ENCODE assay signal across 1 cellular context in genomic region chr19:8387688-8388611, GRCh38.
TF ChIP-seq lines count a peak whose summit lies in the region.

No MANE protein-coding gene starts in this region.

TF ChIP-seq in HepG2, 621 proteins besides CTCF, POLR2A, EP300 and RAD21 (continued from another document):
- TF ChIP-seq NR2F6 (IDR thresholded peaks at IDR 0.05), result peak; percentile 81
- peak; percentile 87 for TF ChIP-seq NR2F6 (CRISPR knock-in tag; IDR thresholded peaks at IDR 0.05)
- no peak for TF ChIP-seq ARHGAP35 (CRISPR knock-in tag; IDR thresholded peaks at IDR 0.05; ENCODE audit: borderline replicate concordance)
- TF ChIP-seq NFKBIZ (CRISPR knock-in tag; IDR thresholded peaks at IDR 0.05), result peak; percentile 74; the same call in 1 of the 2 replicates
- TF ChIP-seq ARID5B (CRISPR knock-in tag; IDR thresholded peaks at IDR 0.05), result peak; percentile 88
- TF ChIP-seq, protein P1, sequence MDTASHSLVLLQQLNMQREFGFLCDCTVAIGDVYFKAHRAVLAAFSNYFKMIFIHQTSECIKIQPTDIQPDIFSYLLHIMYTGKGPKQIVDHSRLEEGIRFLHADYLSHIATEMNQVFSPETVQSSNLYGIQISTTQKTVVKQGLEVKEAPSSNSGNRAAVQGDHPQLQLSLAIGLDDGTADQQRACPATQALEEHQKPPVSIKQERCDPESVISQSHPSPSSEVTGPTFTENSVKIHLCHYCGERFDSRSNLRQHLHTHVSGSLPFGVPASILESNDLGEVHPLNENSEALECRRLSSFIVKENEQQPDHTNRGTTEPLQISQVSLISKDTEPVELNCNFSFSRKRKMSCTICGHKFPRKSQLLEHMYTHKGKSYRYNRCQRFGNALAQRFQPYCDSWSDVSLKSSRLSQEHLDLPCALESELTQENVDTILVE (CRISPR knock-in tag; IDR thresholded peaks at IDR 0.05), result 0 out of 2 replicates have a peak, but pooled peaks have one; percentile 74
- peak; percentile 81 for TF ChIP-seq DPF2 (CRISPR knock-in tag; IDR thresholded peaks at IDR 0.05; ENCODE audit: borderline replicate concordance, low read depth)
- TF ChIP-seq, protein P2, sequence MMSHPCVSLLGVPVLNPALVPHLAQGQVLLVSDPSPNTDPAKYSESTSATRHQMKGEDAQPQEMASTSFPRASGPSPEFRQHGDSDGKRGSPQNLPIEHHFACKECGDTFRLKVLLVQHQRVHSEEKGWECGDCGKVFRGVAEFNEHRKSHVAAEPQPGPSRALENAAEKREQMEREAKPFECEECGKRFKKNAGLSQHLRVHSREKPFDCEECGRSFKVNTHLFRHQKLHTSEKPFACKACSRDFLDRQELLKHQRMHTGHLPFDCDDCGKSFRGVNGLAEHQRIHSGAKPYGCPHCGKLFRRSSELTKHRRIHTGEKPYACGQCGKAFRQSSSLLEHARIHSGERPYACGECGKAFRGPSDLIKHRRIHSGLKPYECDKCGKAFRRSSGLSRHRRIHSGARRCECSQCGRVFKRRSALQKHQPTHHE (CRISPR knock-in tag; IDR thresholded peaks at IDR 0.05; ENCODE audit: borderline replicate concordance), result no peak
- TF ChIP-seq BORCS8-MEF2B (CRISPR knock-in tag; IDR thresholded peaks at IDR 0.05), result no peak
- peak; percentile 91 for TF ChIP-seq CREM (IDR thresholded peaks at IDR 0.05)
- no peak for TF ChIP-seq CREM (CRISPR knock-in tag; IDR thresholded peaks at IDR 0.05)
- TF ChIP-seq, protein P3, sequence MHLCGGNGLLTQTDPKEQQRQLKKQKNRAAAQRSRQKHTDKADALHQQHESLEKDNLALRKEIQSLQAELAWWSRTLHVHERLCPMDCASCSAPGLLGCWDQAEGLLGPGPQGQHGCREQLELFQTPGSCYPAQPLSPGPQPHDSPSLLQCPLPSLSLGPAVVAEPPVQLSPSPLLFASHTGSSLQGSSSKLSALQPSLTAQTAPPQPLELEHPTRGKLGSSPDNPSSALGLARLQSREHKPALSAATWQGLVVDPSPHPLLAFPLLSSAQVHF (CRISPR knock-in tag; IDR thresholded peaks at IDR 0.05), result 0 out of 2 replicates have a peak, but pooled peaks have one; percentile 26
- TF ChIP-seq ATF3 (CRISPR knock-in tag; IDR thresholded peaks at IDR 0.05), result peak; percentile 92
- TF ChIP-seq KDM5B (CRISPR knock-in tag; IDR thresholded peaks at IDR 0.05; ENCODE audit: borderline replicate concordance), result no peak
- TF ChIP-seq ZFP90 (CRISPR knock-in tag; IDR thresholded peaks at IDR 0.05; ENCODE audit: borderline replicate concordance), result no peak
- TF ChIP-seq SALL1 (CRISPR knock-in tag; IDR thresholded peaks at IDR 0.05), result peak; percentile 87
- no peak for TF ChIP-seq HES4 (CRISPR knock-in tag; IDR thresholded peaks at IDR 0.05; ENCODE audit: borderline replicate concordance)
- peak; percentile 62 for TF ChIP-seq KAT2B (IDR thresholded peaks at IDR 0.05; ENCODE audit: borderline replicate concordance, low read depth, low read length)
- peak; percentile 60; the same call in 1 of the 2 replicates for TF ChIP-seq RFXAP (CRISPR knock-in tag; IDR thresholded peaks at IDR 0.05; ENCODE audit: borderline replicate concordance)
- peak; percentile 83 for TF ChIP-seq ZNF12 (CRISPR knock-in tag; IDR thresholded peaks at IDR 0.05)
- no peak for TF ChIP-seq GTF3A (CRISPR knock-in tag; conservative IDR thresholded peaks at IDR 0.05)
- TF ChIP-seq MXI1 (IDR thresholded peaks at IDR 0.05; ENCODE audit: borderline replicate concordance, low read depth, low read length), result no peak; the same call in 2 of the 3 replicates
- no peak for TF ChIP-seq SAFB2 (CRISPR knock-in tag; IDR thresholded peaks at IDR 0.05; ENCODE audit: borderline replicate concordance, low read depth)
- TF ChIP-seq ZNF276 (CRISPR knock-in tag; IDR thresholded peaks at IDR 0.05; ENCODE audit: low read depth), result no peak
- TF ChIP-seq NFYC (CRISPR knock-in tag; IDR thresholded peaks at IDR 0.05), result no peak
- no peak for TF ChIP-seq ZNF207 (IDR thresholded peaks at IDR 0.05; ENCODE audit: borderline replicate concordance)
- peak; percentile 85 for TF ChIP-seq NCOA2 (CRISPR knock-in tag; IDR thresholded peaks at IDR 0.05)
- TF ChIP-seq, protein P4, sequence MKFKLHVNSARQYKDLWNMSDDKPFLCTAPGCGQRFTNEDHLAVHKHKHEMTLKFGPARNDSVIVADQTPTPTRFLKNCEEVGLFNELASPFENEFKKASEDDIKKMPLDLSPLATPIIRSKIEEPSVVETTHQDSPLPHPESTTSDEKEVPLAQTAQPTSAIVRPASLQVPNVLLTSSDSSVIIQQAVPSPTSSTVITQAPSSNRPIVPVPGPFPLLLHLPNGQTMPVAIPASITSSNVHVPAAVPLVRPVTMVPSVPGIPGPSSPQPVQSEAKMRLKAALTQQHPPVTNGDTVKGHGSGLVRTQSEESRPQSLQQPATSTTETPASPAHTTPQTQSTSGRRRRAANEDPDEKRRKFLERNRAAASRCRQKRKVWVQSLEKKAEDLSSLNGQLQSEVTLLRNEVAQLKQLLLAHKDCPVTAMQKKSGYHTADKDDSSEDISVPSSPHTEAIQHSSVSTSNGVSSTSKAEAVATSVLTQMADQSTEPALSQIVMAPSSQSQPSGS (CRISPR knock-in tag; IDR thresholded peaks at IDR 0.05), result peak; percentile 96
- TF ChIP-seq KLF6 (CRISPR knock-in tag; IDR thresholded peaks at IDR 0.05), result peak; percentile 66; the same call in 1 of the 2 replicates
- TF ChIP-seq TBL1XR1 (IDR thresholded peaks at IDR 0.05; ENCODE audit: borderline replicate concordance, low read length, partially characterized antibody), result peak; percentile 44
- peak; percentile 95 for TF ChIP-seq GATAD2A (CRISPR knock-in tag; IDR thresholded peaks at IDR 0.05)
- peak; percentile 93 for TF ChIP-seq MEIS2 (CRISPR knock-in tag; IDR thresholded peaks at IDR 0.05)
- TF ChIP-seq ISL2 (CRISPR knock-in tag; IDR thresholded peaks at IDR 0.05), result peak; percentile 80; the same call in 1 of the 2 replicates
- TF ChIP-seq ASH2L (IDR thresholded peaks at IDR 0.05; ENCODE audit: insufficient read length, low read depth, low read length), result peak; percentile 50
- peak; percentile 82; the same call in 1 of the 2 replicates for TF ChIP-seq FOXO1 (CRISPR knock-in tag; IDR thresholded peaks at IDR 0.05)
- no peak for TF ChIP-seq SOX6 (IDR thresholded peaks at IDR 0.05)
- TF ChIP-seq SOX6 (CRISPR knock-in tag; IDR thresholded peaks at IDR 0.05), result peak; percentile 95
- TF ChIP-seq STAG1 (CRISPR knock-in tag; IDR thresholded peaks at IDR 0.05), result peak; percentile 10; the same call in 1 of the 2 replicates
- peak; percentile 87 for TF ChIP-seq CREB1 (IDR thresholded peaks at IDR 0.05)
- peak; percentile 91 for TF ChIP-seq CREB1 (CRISPR knock-in tag; IDR thresholded peaks at IDR 0.05)
- no peak for TF ChIP-seq ZNF577 (CRISPR knock-in tag; IDR thresholded peaks at IDR 0.05; ENCODE audit: borderline replicate concordance, low read depth)
- TF ChIP-seq, protein P5, sequence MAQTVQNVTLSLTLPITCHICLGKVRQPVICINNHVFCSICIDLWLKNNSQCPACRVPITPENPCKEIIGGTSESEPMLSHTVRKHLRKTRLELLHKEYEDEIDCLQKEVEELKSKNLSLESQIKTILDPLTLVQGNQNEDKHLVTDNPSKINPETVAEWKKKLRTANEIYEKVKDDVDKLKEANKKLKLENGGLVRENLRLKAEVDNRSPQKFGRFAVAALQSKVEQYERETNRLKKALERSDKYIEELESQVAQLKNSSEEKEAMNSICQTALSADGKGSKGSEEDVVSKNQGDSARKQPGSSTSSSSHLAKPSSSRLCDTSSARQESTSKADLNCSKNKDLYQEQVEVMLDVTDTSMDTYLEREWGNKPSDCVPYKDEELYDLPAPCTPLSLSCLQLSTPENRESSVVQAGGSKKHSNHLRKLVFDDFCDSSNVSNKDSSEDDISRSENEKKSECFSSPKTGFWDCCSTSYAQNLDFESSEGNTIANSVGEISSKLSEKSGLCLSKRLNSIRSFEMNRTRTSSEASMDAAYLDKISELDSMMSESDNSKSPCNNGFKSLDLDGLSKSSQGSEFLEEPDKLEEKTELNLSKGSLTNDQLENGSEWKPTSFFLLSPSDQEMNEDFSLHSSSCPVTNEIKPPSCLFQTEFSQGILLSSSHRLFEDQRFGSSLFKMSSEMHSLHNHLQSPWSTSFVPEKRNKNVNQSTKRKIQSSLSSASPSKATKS (CRISPR knock-in tag; IDR thresholded peaks at IDR 0.05), result peak; percentile 64; the same call in 1 of the 2 replicates
